Comparison of ENCODE assay signal across 1 cellular context in the genomic region with DNA sequence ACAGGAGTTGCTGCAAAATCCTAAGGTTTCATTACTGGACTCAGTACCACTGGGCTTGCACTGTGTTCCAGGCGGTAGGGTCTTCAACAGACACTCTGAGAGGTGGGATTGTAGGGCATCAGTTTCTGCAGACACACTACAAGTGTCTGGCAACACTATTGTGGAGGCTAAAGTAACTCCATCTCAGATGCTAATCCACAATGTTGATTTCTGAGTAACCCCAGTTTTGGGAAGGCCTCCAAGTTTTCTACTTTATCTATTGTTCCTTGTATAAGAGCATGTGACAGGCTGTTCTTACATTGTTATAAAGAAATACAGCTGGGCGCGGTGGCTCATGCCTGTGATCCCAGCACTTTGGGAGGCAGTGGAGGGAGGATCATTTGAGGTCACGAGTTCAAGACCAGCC.
TF ChIP-seq lines count a peak whose summit lies in the region.

No MANE protein-coding gene starts in this region.

TF ChIP-seq in K562, 482 proteins besides CTCF, POLR2A, EP300 and RAD21 (continued from another document and continues in another):
- TF ChIP-seq CLOCK (CRISPR knock-in tag; IDR thresholded peaks at IDR 0.05; ENCODE audit: borderline replicate concordance) (peak; percentile 90), TFE3 (CRISPR knock-in tag; IDR thresholded peaks at IDR 0.05) (peak; percentile 72), ZNF175 (CRISPR knock-in tag; IDR thresholded peaks at IDR 0.05; ENCODE audit: low read depth) (no peak), MAZ (CRISPR knock-in tag; conservative IDR thresholded peaks at IDR 0.05 in 1 of 2, IDR thresholded peaks at IDR 0.05 in 1 of 2) (peak in 1 of 2 experiments; percentile 82; a peak in 2 of 4 replicates), ZKSCAN1 (IDR thresholded peaks at IDR 0.05; ENCODE audit: low read depth, low read length) (no peak), MNT (conservative IDR thresholded peaks at IDR 0.05) (no peak), PATZ1 (CRISPR knock-in tag; IDR thresholded peaks at IDR 0.05; ENCODE audit: borderline replicate concordance) (peak; percentile 69; the same call in 1 of the 2 replicates), MXD1 (CRISPR knock-in tag; IDR thresholded peaks at IDR 0.05; ENCODE audit: borderline replicate concordance, poor library complexity, severe bottlenecking) (peak; percentile 71), ZHX1 (conservative IDR thresholded peaks at IDR 0.05; ENCODE audit: low read length) (no peak), GABPA (tag; conservative IDR thresholded peaks at IDR 0.05; ENCODE audit: low read depth) (peak; percentile 29; the same call in 1 of the 2 replicates), ZNF280A (IDR thresholded peaks at IDR 0.05; ENCODE audit: low read depth, partially characterized antibody) (no peak), HSF4 (CRISPR knock-in tag; IDR thresholded peaks at IDR 0.05; ENCODE audit: borderline replicate concordance) (peak; percentile 98), ARNT (IDR thresholded peaks at IDR 0.05) (no peak), KDM2B (CRISPR knock-in tag; IDR thresholded peaks at IDR 0.05) (0 out of 2 replicates have a peak, but pooled peaks have one; percentile 18), ZNF134 (CRISPR knock-in tag; conservative IDR thresholded peaks at IDR 0.05) (peak; percentile 77), CREM (IDR thresholded peaks at IDR 0.05; ENCODE audit: low read depth) (no peak), HOMEZ (CRISPR knock-in tag; IDR thresholded peaks at IDR 0.05) (peak; percentile 98), ZNF644 (tag; IDR thresholded peaks at IDR 0.05; ENCODE audit: low read depth) (peak; percentile 95), ZNF395 (CRISPR knock-in tag; IDR thresholded peaks at IDR 0.05) (peak; percentile 55; the same call in 1 of the 2 replicates), FOXA3 (CRISPR knock-in tag; conservative IDR thresholded peaks at IDR 0.05 in 1 of 2, IDR thresholded peaks at IDR 0.05 in 1 of 2) (peak in 1 of 2 experiments; percentile 62; a peak in 2 of 4 replicates), ZNF165 (CRISPR knock-in tag; IDR thresholded peaks at IDR 0.05; ENCODE audit: borderline replicate concordance) (peak; percentile 98), CBX2 (IDR thresholded peaks at IDR 0.05; ENCODE audit: insufficient read depth, low read length, poor library complexity, severe bottlenecking) (no peak)
- TF ChIP-seq, protein P1, sequence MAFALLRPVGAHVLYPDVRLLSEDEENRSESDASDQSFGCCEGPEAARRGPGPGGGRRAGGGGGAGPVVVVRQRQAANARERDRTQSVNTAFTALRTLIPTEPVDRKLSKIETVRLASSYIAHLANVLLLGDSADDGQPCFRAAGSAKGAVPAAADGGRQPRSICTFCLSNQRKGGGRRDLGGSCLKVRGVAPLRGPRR (CRISPR knock-in tag; IDR thresholded peaks at IDR 0.05) = peak; percentile 98
- TF ChIP-seq, protein P2, sequence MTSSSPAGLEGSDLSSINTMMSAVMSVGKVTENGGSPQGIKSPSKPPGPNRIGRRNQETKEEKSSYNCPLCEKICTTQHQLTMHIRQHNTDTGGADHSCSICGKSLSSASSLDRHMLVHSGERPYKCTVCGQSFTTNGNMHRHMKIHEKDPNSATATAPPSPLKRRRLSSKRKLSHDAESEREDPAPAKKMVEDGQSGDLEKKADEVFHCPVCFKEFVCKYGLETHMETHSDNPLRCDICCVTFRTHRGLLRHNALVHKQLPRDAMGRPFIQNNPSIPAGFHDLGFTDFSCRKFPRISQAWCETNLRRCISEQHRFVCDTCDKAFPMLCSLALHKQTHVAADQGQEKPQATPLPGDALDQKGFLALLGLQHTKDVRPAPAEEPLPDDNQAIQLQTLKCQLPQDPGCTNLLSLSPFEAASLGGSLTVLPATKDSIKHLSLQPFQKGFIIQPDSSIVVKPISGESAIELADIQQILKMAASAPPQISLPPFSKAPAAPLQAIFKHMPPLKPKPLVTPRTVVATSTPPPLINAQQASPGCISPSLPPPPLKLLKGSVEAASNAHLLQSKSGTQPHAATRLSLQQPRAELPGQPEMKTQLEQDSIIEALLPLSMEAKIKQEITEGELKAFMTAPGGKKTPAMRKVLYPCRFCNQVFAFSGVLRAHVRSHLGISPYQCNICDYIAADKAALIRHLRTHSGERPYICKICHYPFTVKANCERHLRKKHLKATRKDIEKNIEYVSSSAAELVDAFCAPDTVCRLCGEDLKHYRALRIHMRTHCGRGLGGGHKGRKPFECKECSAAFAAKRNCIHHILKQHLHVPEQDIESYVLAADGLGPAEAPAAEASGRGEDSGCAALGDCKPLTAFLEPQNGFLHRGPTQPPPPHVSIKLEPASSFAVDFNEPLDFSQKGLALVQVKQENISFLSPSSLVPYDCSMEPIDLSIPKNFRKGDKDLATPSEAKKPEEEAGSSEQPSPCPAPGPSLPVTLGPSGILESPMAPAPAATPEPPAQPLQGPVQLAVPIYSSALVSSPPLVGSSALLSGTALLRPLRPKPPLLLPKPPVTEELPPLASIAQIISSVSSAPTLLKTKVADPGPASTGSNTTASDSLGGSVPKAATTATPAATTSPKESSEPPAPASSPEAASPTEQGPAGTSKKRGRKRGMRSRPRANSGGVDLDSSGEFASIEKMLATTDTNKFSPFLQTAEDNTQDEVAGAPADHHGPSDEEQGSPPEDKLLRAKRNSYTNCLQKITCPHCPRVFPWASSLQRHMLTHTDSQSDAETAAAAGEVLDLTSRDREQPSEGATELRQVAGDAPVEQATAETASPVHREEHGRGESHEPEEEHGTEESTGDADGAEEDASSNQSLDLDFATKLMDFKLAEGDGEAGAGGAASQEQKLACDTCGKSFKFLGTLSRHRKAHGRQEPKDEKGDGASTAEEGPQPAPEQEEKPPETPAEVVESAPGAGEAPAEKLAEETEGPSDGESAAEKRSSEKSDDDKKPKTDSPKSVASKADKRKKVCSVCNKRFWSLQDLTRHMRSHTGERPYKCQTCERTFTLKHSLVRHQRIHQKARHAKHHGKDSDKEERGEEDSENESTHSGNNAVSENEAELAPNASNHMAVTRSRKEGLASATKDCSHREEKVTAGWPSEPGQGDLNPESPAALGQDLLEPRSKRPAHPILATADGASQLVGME (CRISPR knock-in tag; IDR thresholded peaks at IDR 0.05) = peak; percentile 96
